ENCODE assay signal across 1 cellular context in the genomic region with DNA sequence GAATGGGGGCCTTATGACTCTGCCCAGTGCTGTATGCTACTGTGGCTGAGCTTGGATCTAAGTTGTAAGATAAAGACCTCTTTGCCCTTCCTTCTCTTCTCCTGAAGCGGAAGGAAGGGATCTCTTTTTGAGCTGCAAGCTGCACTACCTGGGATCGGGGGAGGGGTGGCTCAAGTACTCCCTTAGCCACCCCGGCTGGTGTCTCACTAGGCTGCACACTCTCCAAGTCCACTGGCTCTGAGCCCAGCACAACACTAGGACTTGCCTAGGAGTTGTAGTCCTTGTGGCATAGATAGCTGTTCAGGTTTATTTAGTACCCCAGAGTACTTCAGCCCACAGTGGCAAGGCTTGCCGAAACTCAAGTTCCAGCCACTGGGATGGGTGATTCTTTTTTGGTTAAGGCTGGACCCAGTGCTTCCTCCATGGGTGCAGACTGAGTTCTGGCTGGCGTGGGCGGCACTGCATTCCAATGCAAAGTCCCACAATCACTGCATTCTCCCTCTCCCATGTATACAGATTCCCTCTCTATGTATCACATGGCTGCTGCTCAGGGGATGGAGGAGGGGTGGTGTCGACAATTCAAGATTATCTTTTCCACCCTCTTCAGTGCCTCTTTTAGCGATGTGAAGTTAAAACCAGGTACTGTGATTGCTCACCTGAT.
TF ChIP-seq lines count a peak whose summit lies in the region.

No MANE protein-coding gene starts in this region.

TF ChIP-seq in IMR-90, 13 proteins besides CTCF, POLR2A, EP300 and RAD21 (continued from another document):
- TF ChIP-seq, protein P1, sequence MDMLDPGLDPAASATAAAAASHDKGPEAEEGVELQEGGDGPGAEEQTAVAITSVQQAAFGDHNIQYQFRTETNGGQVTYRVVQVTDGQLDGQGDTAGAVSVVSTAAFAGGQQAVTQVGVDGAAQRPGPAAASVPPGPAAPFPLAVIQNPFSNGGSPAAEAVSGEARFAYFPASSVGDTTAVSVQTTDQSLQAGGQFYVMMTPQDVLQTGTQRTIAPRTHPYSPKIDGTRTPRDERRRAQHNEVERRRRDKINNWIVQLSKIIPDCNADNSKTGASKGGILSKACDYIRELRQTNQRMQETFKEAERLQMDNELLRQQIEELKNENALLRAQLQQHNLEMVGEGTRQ (IDR thresholded peaks at IDR 0.05; ENCODE audit: low read depth, low read length): no peak
- no peak for TF ChIP-seq RCOR1 (IDR thresholded peaks at IDR 0.05; ENCODE audit: insufficient replicate concordance, low read length)
- TF ChIP-seq, protein P2, sequence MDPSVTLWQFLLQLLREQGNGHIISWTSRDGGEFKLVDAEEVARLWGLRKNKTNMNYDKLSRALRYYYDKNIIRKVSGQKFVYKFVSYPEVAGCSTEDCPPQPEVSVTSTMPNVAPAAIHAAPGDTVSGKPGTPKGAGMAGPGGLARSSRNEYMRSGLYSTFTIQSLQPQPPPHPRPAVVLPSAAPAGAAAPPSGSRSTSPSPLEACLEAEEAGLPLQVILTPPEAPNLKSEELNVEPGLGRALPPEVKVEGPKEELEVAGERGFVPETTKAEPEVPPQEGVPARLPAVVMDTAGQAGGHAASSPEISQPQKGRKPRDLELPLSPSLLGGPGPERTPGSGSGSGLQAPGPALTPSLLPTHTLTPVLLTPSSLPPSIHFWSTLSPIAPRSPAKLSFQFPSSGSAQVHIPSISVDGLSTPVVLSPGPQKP (IDR thresholded peaks at IDR 0.05; ENCODE audit: borderline replicate concordance, low read depth, low read length): no peak
- TF ChIP-seq BHLHE40 (IDR thresholded peaks at IDR 0.05; ENCODE audit: low read depth, low read length): no peak
- no peak for TF ChIP-seq NFE2L2 (IDR thresholded peaks at IDR 0.05; ENCODE audit: low read depth, low read length)
- TF ChIP-seq MAFK (IDR thresholded peaks at IDR 0.05; ENCODE audit: low read depth, low read length): no peak
- TF ChIP-seq MXI1 (IDR thresholded peaks at IDR 0.05; ENCODE audit: borderline replicate concordance, low read depth, low read length): no peak
